In the genomic region with DNA sequence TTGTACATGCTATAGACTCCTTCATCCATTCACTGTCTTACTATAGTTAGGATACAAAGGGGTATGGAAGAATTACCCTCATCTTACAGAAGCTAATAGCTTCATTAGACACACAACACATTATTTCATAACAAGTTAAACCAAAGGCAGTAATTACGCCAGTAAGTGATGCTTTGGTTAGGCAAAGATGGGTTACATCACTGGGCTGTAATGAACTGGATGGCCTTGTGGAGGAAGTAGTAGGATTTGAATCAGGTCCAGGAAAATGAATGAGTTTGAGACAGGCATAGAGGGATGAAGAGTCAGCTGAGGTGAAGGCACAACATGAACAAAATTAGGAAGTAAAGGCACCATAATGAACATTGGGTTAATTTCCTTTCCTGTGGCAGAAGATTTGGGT, we compare ENCODE assay signal across 25 cellular contexts.
A peak's percentile ranks its signal among the peaks of the same experiment; 100 is the strongest.
DNase-seq lines count a peak whose midpoint lies in the region; ATAC-seq and TF ChIP-seq lines count a peak whose summit lies in the region.
"Had no signal": no experiment of that assay in that cellular context is flagged by ENCODE, and none has a peak within 500 bp of the region (broad histone marks: within the 10 kb centered on the region; RNA-seq: fewer than 3 reads in every experiment).

No MANE protein-coding gene starts in this region.

- H2AK9ac ChIP-seq in IMR-90 (replicated peaks; ENCODE audit: low read depth, low read length, poor library complexity), result no peak overlapping the region

- TF ChIP-seq RAD21 in IMR-90 (IDR thresholded peaks at IDR 0.05; ENCODE audit: low read length), result no peak

- no peaks in the 10 kb centered on the region for H4K20me1 ChIP-seq in IMR-90 (ENCODE audit: insufficient read depth, low read length)
- H4K20me1 ChIP-seq: BLaER1 had no signal

- H3K27me3 ChIP-seq in IMR-90 (ENCODE audit: control insufficient read depth, insufficient read depth, low read length) (no peaks in the 10 kb centered on the region), mesendoderm (ENCODE audit: insufficient read depth, low read length, poor library complexity) (no peaks in the 10 kb centered on the region)
- H3K27me3 ChIP-seq: BLaER1, esophagus squamous epithelium, left lung, neural progenitor cell, pancreas, testis had no signal

- POLR2A ChIA-PET in IMR-90 (lab: Charles Lee; ENCODE audit: unreplicated experiment), result no interaction called here

- H3K4ac ChIP-seq in IMR-90 (ENCODE audit: low read depth, low read length), result no peak overlapping the region
- H3K4ac ChIP-seq in mesendoderm (ENCODE audit: low read depth, low read length), result no peak overlapping the region

- H3K36me3 ChIP-seq in IMR-90 (ENCODE audit: control insufficient read depth, insufficient read depth, low read length) (no peaks in the 10 kb centered on the region), mesendoderm (ENCODE audit: control insufficient read depth, insufficient read depth, low read length) (no peaks in the 10 kb centered on the region)
- H3K36me3 ChIP-seq: BLaER1, esophagus squamous epithelium, left lung, neural progenitor cell, pancreas had no signal

- H3K4me3 ChIP-seq in IMR-90 (ENCODE audit: insufficient read depth, low read depth, low read length) (no peak overlapping the region), mesendoderm (ENCODE audit: low read length) (no peak overlapping the region)
- H3K4me3 ChIP-seq: BLaER1, esophagus squamous epithelium, left lung, neural progenitor cell, pancreas, SK-N-MC, testis had no signal

- H3K9me1 ChIP-seq in IMR-90 (ENCODE audit: insufficient read depth, low read length), result peaks cover 5% of the 10 kb centered on the region

- TF ChIP-seq CTCF in IMR-90 (conservative IDR thresholded peaks at IDR 0.05; ENCODE audit: low read depth, low read length), result no peak
- TF ChIP-seq CTCF in GM10266 (IDR thresholded peaks at IDR 0.05; ENCODE audit: control insufficient read depth, insufficient read depth, low read depth, missing control alignments), result no peak

- no peaks in the 10 kb centered on the region for H3K79me2 ChIP-seq in mesendoderm (ENCODE audit: control insufficient read depth, insufficient read depth, low read length)

- H4K5ac ChIP-seq in IMR-90 (ENCODE audit: low read depth, low read length) (no peak overlapping the region), mesendoderm (ENCODE audit: low read length) (no peak overlapping the region)

- CTCF ChIA-PET in IMR-90 (lab: Yijun Ruan, JAX), result no interaction called here

- WGBS in IMR-90 (ENCODE audit: extremely low coverage in 2 of 2, insufficient read length in 1 of 2), 2 experiments, result no CpG with 5 or more reads among the region's 1 CpG
- no CpG with 5 or more reads among the region's 1 CpG for WGBS in mesendoderm (ENCODE audit: extremely low coverage, insufficient coverage, low lambda C conversion rate)

- H4K91ac ChIP-seq in IMR-90 (ENCODE audit: insufficient read depth, low read depth, low read length), result no peak overlapping the region

- H2BK120ac ChIP-seq in IMR-90 (ENCODE audit: low read depth, low read length), result no peak overlapping the region
- no peak overlapping the region for H2BK120ac ChIP-seq in mesendoderm (ENCODE audit: low read depth, low read length)

- no peak overlapping the region for H2BK5ac ChIP-seq in IMR-90 (ENCODE audit: low read depth, low read length, poor library complexity, severe bottlenecking)
- H2BK5ac ChIP-seq in mesendoderm (ENCODE audit: low read length), result no peak overlapping the region

- H3K4me2 ChIP-seq in IMR-90 (ENCODE audit: low read depth, low read length) (no peak overlapping the region), mesendoderm (ENCODE audit: low read length) (no peak overlapping the region)
- H3K4me2 ChIP-seq: BLaER1, neural progenitor cell had no signal

- H3K23ac ChIP-seq in IMR-90 (ENCODE audit: low read depth, low read length), result no peak overlapping the region
- H3K23ac ChIP-seq in mesendoderm (ENCODE audit: low read length), result no peak overlapping the region

- H3K9me3 ChIP-seq in IMR-90 (ENCODE audit: control insufficient read depth, insufficient read depth, low read length), result no peaks in the 10 kb centered on the region
- H3K9me3 ChIP-seq: BLaER1, esophagus squamous epithelium, left lung, pancreas, testis had no signal

- no peak overlapping the region for H2BK20ac ChIP-seq in IMR-90 (ENCODE audit: low read depth, low read length)

- H3K4me1 ChIP-seq in IMR-90 (ENCODE audit: control insufficient read depth, insufficient read depth, low read length) (peaks cover 20% of the 10 kb centered on the region), mesendoderm (ENCODE audit: control insufficient read depth, low read depth, low read length) (peaks cover 13% of the 10 kb centered on the region)
- H3K4me1 ChIP-seq: BLaER1, left lung, testis had no signal

- no peak for ATAC-seq in IMR-90 (ENCODE audit: low read depth)
- peak; percentile 33 for ATAC-seq in esophagus mucosa
- ATAC-seq: left lung, pancreas had no signal

- H3K56ac ChIP-seq in IMR-90 (ENCODE audit: extremely low read depth, insufficient read depth, low read length) (no peak overlapping the region), mesendoderm (ENCODE audit: low read length) (no peak overlapping the region)

- H3K14ac ChIP-seq in IMR-90 (replicated peaks; ENCODE audit: low read depth, low read length), result no peak overlapping the region

- dilution Hi-C loops in IMR-90 (cut with HindIII; ENCODE audit: low sequenced_read_pairs, unreplicated experiment), result no loop called here

- in situ Hi-C loops in IMR-90 (cut with MboI; ENCODE audit: low sequenced_read_pairs), result no loop called here

- H3K27ac ChIP-seq in IMR-90 (ENCODE audit: insufficient read depth, low read length), result no peak overlapping the region
- H3K27ac ChIP-seq in mesendoderm (ENCODE audit: low read depth, low read length), result no peak overlapping the region
- H3K27ac ChIP-seq: BLaER1, esophagus squamous epithelium, left lung, neural progenitor cell, pancreas, SK-N-MC, testis had no signal

- no peak overlapping the region for H2BK15ac ChIP-seq in IMR-90 (ENCODE audit: low read depth, low read length)
- H2BK15ac ChIP-seq in mesendoderm (replicated peaks; ENCODE audit: low read depth), result peak overlapping the region; percentile 92

- DNase-seq in EH (ENCODE audit: low read depth), result peak; percentile 41
- no peak for DNase-seq in IMR-90
- no peak for DNase-seq in mesendoderm
- DNase-seq in erythroblast (lab: John Stamatoyannopoulos, UW), result no peak
- DNase-seq in GM10266 (ENCODE audit: extremely low spot score), result no peak
- DNase-seq in globus pallidus (ENCODE audit: low spot score), result no peak
- DNase-seq: activated CD4-positive, alpha-beta T cell treated with anti-CD3 and anti-CD28 coated beads, Interleukin-2, amount 50 U/mL, for 48 hours; activated CD4-positive, CD25-positive, alpha-beta regulatory T cell; activated gamma-delta T cell treated with Interleukin-2 at 50 U/mL for 16 hours; activated T-cell treated with anti-CD3 and anti-CD28 coated beads, Interleukin-2, amount 50 U/mL, for 48 hours; DMS153; esophagus squamous epithelium; left lung; mesenchymal stem cell; NCI-H1105 treated with DMSO at 0.1 percent for 48 hours; NCI-H187 treated with DMSO at 0.1 percent for 48 hours; NCI-H2171 treated with DMSO at 0.1 percent for 48 hours; NCI-H510A; pancreas; stimulated activated naive CD4-positive, alpha-beta T cell treated with Interleukin-2 at 50 U/mL for 16 hours; testis had no signal

- H3K18ac ChIP-seq in IMR-90 (ENCODE audit: low read depth, low read length) (no peak overlapping the region), mesendoderm (ENCODE audit: low read length) (no peak overlapping the region)

- H2AK5ac ChIP-seq in IMR-90 (ENCODE audit: low read depth, low read length) (no peak overlapping the region), mesendoderm (ENCODE audit: low read length) (no peak overlapping the region)

- intact Hi-C loops in IMR-90 (cut with micrococcal nuclease), result no loop called here

- no TSS peak for BruUV-seq in IMR-90 (replicated peaks; lab: Mats Ljungman, UMichigan)

- no peak overlapping the region for H3K9ac ChIP-seq in IMR-90 (ENCODE audit: low read depth, low read length)
- no peak overlapping the region for H3K9ac ChIP-seq in mesendoderm (ENCODE audit: low read length)
- H3K9ac ChIP-seq: BLaER1, neural progenitor cell had no signal

- H3K79me1 ChIP-seq in IMR-90 (ENCODE audit: low read depth in 1 of 2, low read length in 2 of 2), result no peaks in the 10 kb centered on the region
- H3K79me1 ChIP-seq in mesendoderm (ENCODE audit: low read length), result no peaks in the 10 kb centered on the region

- H4K8ac ChIP-seq in IMR-90 (ENCODE audit: low read depth in 2 of 2, low read length in 2 of 2), result no peak overlapping the region
- no peak overlapping the region for H4K8ac ChIP-seq in mesendoderm (ENCODE audit: low read depth, low read length)

- TF ChIP-seq POLR2A in IMR-90 (IDR thresholded peaks at IDR 0.05; ENCODE audit: low read depth, low read length) (no peak), erythroblast (IDR thresholded peaks at IDR 0.05; ENCODE audit: low read length) (no peak)

- H2AFZ ChIP-seq in IMR-90 (replicated peaks; ENCODE audit: low read length, poor library complexity), result no peak overlapping the region
- H2AFZ ChIP-seq: neural progenitor cell had no signal

TF ChIP-seq in IMR-90, 13 proteins besides CTCF, POLR2A, EP300 and RAD21:
- TF ChIP-seq BHLHE40 (IDR thresholded peaks at IDR 0.05; ENCODE audit: low read depth, low read length) (no peak), MAFK (IDR thresholded peaks at IDR 0.05; ENCODE audit: low read depth, low read length) (no peak), RCOR1 (IDR thresholded peaks at IDR 0.05; ENCODE audit: insufficient replicate concordance, low read length) (no peak), MXI1 (IDR thresholded peaks at IDR 0.05; ENCODE audit: borderline replicate concordance, low read depth, low read length) (no peak), SMC3 (IDR thresholded peaks at IDR 0.05; ENCODE audit: low read depth, low read length) (no peak), CEBPB (IDR thresholded peaks at IDR 0.05; ENCODE audit: low read depth, low read length) (0 out of 2 replicates have a peak, but pooled peaks have one; percentile 12)
TF ChIP-seq in IMR-90: peak in this region for 1.
